In genomic region chr22:19446603-19447387, GRCh38 we compare ENCODE assay signal across 6 cellular contexts. TPM values are rescaled to one million over a fixed set of nuclear protein-coding genes. Genes with fewer than 3 reads are reported as not detected.
DNase-seq lines count a peak whose midpoint lies in the region; ATAC-seq, FAIRE-seq and TF ChIP-seq lines count a peak whose summit lies in the region.

No MANE protein-coding gene starts in this region.

- no peak for TF ChIP-seq CTCF in kidney (IDR thresholded peaks at IDR 0.05; ENCODE audit: borderline replicate concordance, extremely low read depth, insufficient read depth)

- intact Hi-C loops in kidney (cut with DNase I): no loop called here

- peaks cover 5 to 8% of the 10 kb centered on the region in 2 donors for H3K36me3 ChIP-seq in kidney (ENCODE audit: control insufficient read depth in 1 of 2, insufficient read depth in 2 of 2, low read length in 2 of 2)

- DNase-seq in T-helper 17 cell (no peak), kidney (no peak), amniotic stem cell (lab: John Stamatoyannopoulos, UW) (no peak)
- DNase-seq in activated CD4-positive, CD25-positive, alpha-beta regulatory T cell (lab: John Stamatoyannopoulos, UW): no peak

- H3K4me1 ChIP-seq in kidney (ENCODE audit: control insufficient read depth in 1 of 2, insufficient read depth in 1 of 2, low read depth in 1 of 2, low read length in 2 of 2): peaks cover 0 to 18% of the 10 kb centered on the region in 2 donors

- H3K4me3 ChIP-seq in kidney (ENCODE audit: low read length in 2 of 2): peak overlapping the region; percentile 93 to 96

- H3K9me3 ChIP-seq in T-helper 17 cell (ENCODE audit: control insufficient read depth, low read length, poor library complexity, severe bottlenecking) (no peaks in the 10 kb centered on the region), kidney (ENCODE audit: control insufficient read depth in 1 of 2, low read length in 2 of 2) (no peaks in the 10 kb centered on the region)

- H3K4me1 Mint-ChIP-seq in T-helper 17 cell: peaks cover 35% of the 10 kb centered on the region

- H3K27ac Mint-ChIP-seq in T-helper 17 cell: peak overlapping the region; percentile 97

- ATAC-seq in GM21367 (IDR thresholded peaks at IDR 0.05; ENCODE audit: unreplicated experiment) (peak; percentile 3), T-helper 17 cell (no peak), GM19324 (IDR thresholded peaks at IDR 0.05; ENCODE audit: low FRiP score, unreplicated experiment) (no peak)

- peak overlapping the region; percentile 44 to 90 for H3K9ac ChIP-seq in kidney (ENCODE audit: low read length in 2 of 2)

- H3K27ac ChIP-seq in kidney (ENCODE audit: low read depth in 2 of 2, low read length in 2 of 2): peak overlapping the region; percentile 85 to 86

- no peak for FAIRE-seq in kidney (lab: Jason Lieb, UNC)

- peak overlapping the region; percentile 95 for H3K4me3 Mint-ChIP-seq in T-helper 17 cell

- no peaks in the 10 kb centered on the region for H3K27me3 Mint-ChIP-seq in T-helper 17 cell

- H3K36me3 Mint-ChIP-seq in T-helper 17 cell (ENCODE audit: low read depth): peaks cover 2% of the 10 kb centered on the region

RNA-seq across cellular contexts. Expression of gene C22orf39, which starts 0.7 kb away (rescaled TPM):
- total RNA-seq in T-helper 17 cell (10 to 100 TPM; 31.6 to 32.7 TPM), kidney (27.1 TPM)
- polyA plus RNA-seq in kidney (ENCODE audit: insufficient read depth, low read depth, low replicate concordance): 54.4 TPM

RNA-seq across cellular contexts. Expression of gene MRPL40, which starts 14.4 kb away (rescaled TPM):
- 10 to 100 TPM; 10.2 to 11.1 TPM for total RNA-seq in T-helper 17 cell
- 30.0 TPM for total RNA-seq in kidney
- polyA plus RNA-seq in kidney (ENCODE audit: insufficient read depth, low read depth, low replicate concordance): 89.2 TPM

RNA-seq across cellular contexts. Expression of gene HIRA, which starts 15.3 kb away (rescaled TPM):
- total RNA-seq in T-helper 17 cell: 10 to 100 TPM; 23.1 to 24.9 TPM
- total RNA-seq in kidney: 26.8 TPM
- 18.5 TPM for polyA plus RNA-seq in kidney (ENCODE audit: insufficient read depth, low read depth, low replicate concordance)

RNA-seq across cellular contexts. Expression of gene UFD1, which starts 32.2 kb away (rescaled TPM):
- total RNA-seq in T-helper 17 cell (10 to 100 TPM; 76.3 to 79.2 TPM), kidney (56.2 TPM)
- 67.8 TPM for polyA plus RNA-seq in kidney (ENCODE audit: insufficient read depth, low read depth, low replicate concordance)

RNA-seq across cellular contexts. Expression of gene CDC45, which starts 32.9 kb away (rescaled TPM):
- total RNA-seq in T-helper 17 cell (under 1 TPM; 0.32 to 0.37 TPM), kidney (1.1 TPM)
- 0.32 TPM for polyA plus RNA-seq in kidney (ENCODE audit: insufficient read depth, low read depth, low replicate concordance)
